ENCODE assay signal across 12 cellular contexts in the genomic region with DNA sequence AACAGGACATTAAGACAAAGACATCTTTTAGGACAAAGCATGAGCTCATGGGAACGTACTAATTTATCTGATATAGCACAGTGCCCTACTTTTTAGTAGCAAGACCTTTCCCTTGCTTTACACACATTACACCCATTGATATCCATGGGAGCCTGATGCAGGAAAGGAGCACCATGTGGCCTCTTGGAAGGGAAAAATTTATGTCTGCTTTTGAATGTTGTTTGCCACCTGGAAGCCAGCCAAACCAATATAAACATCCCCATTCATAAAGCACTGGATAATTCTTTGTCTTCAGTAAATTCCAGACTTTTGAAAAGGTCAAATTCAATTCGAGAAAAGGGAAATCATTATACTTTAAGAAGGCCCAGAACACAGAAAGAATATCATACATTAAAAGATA.
DNase-seq lines count a peak whose midpoint lies in the region; ATAC-seq and TF ChIP-seq lines count a peak whose summit lies in the region.
"Had no signal": no experiment of that assay in that cellular context is flagged by ENCODE, and none has a peak within 500 bp of the region (broad histone marks: within the 10 kb centered on the region; RNA-seq: fewer than 3 reads in every experiment).

No MANE protein-coding gene starts in this region.

- H3K27me3 Mint-ChIP-seq in nephron (ENCODE audit: low read depth) = no peaks in the 10 kb centered on the region
- H3K27me3 Mint-ChIP-seq: activated T-cell treated with anti-CD3 and anti-CD28 coated beads, Interleukin-2, amount 50 U/mL, for 24 hours; stimulated activated naive CD8-positive, alpha-beta T cell treated with anti-CD3 and anti-CD28 coated beads, Interleukin-15, Interleukin-2, amounts not matched to agents 100 ng/mL and 50 ng/mL, for 24 hours had no signal

- no peak overlapping the region for H3K4me3 Mint-ChIP-seq in nephron
- H3K4me3 Mint-ChIP-seq: activated T-cell treated with anti-CD3 and anti-CD28 coated beads, Interleukin-2, amount 50 U/mL, for 24 hours; stimulated activated naive CD8-positive, alpha-beta T cell treated with anti-CD3 and anti-CD28 coated beads, Interleukin-15, Interleukin-2, amounts not matched to agents 100 ng/mL and 50 ng/mL, for 24 hours had no signal

- DNase-seq in EH (ENCODE audit: low read depth) = peak; percentile 86
- peak; percentile 36 for DNase-seq in NCI-H2029 treated with DMSO at 0.1 percent for 48 hours (lab: John Stamatoyannopoulos, UW)
- no peak for DNase-seq in occipital lobe (lab: John Stamatoyannopoulos, UW)
- DNase-seq in GM10248 (ENCODE audit: extremely low spot score) = no peak
- no peak for DNase-seq in OCI-M1 (lab: John Stamatoyannopoulos, UW)
- DNase-seq: activated T-cell treated with anti-CD3 and anti-CD28 coated beads, Interleukin-2, amount 50 U/mL, for 24 hours; kidney glomerular epithelial cell; small intestine had no signal

- peak overlapping the region; percentile 25 to 75 (median 52) for H3K27ac Mint-ChIP-seq in nephron
- H3K27ac Mint-ChIP-seq: activated T-cell treated with anti-CD3 and anti-CD28 coated beads, Interleukin-2, amount 50 U/mL, for 24 hours; stimulated activated naive CD8-positive, alpha-beta T cell treated with anti-CD3 and anti-CD28 coated beads, Interleukin-15, Interleukin-2, amounts not matched to agents 100 ng/mL and 50 ng/mL, for 24 hours had no signal

- ATAC-seq in HG02798 (IDR thresholded peaks at IDR 0.05; ENCODE audit: poor library complexity, unreplicated experiment) = no peak

- peak overlapping the region; percentile 59 for H3K27ac ChIP-seq in angular gyrus (ENCODE audit: low read depth, low read length)

- H3K9me3 Mint-ChIP-seq in nephron = no peaks in the 10 kb centered on the region
- H3K9me3 Mint-ChIP-seq: activated T-cell treated with anti-CD3 and anti-CD28 coated beads, Interleukin-2, amount 50 U/mL, for 24 hours; stimulated activated naive CD8-positive, alpha-beta T cell treated with anti-CD3 and anti-CD28 coated beads, Interleukin-15, Interleukin-2, amounts not matched to agents 100 ng/mL and 50 ng/mL, for 24 hours had no signal

- TF ChIP-seq CTCF in nephron (IDR thresholded peaks at IDR 0.05; ENCODE audit: unreplicated experiment in 3 of 3) = no peak
- no peak for TF ChIP-seq CTCF in GM10248 (IDR thresholded peaks at IDR 0.05; ENCODE audit: control extremely low read depth, extremely low read depth, low read depth, missing control alignments)

- POLR2A ChIA-PET in GM10248 (lab: Yijun Ruan, JAX) = no interaction called here

- CTCF ChIA-PET in GM10248 (lab: Yijun Ruan, JAX) = interaction anchor here (1.0 to 2.5 kb wide), 3 partner anchors 8 to 19 kb away, joined by 3 to 8 read pairs (median 4); no protein-coding TSS in a partner anchor

- H3K4me1 Mint-ChIP-seq in nephron = peaks cover 42% of the 10 kb centered on the region

- no peaks in the 10 kb centered on the region for H3K36me3 Mint-ChIP-seq in nephron (ENCODE audit: low read depth)

Comparison
In these comparisons a context has a peak if more than half of its experiments do, and no peak if none do; other contexts are left out.
1. DNase-seq: peak in EH (single experiment) and NCI-H2029 treated with DMSO at 0.1 percent for 48 hours (single experiment); none in occipital lobe (single experiment), GM10248 (single experiment) and OCI-M1 (single experiment).